Comparison of ENCODE assay signal across 1 cellular context in genomic region chr19:45768644-45769053, GRCh38.
TF ChIP-seq lines count a peak whose summit lies in the region.

No MANE protein-coding gene starts in this region.

TF ChIP-seq in HepG2, 621 proteins besides CTCF, POLR2A, EP300 and RAD21:
- peak; percentile 72; the same call in 1 of the 2 replicates for TF ChIP-seq ZNF672 (CRISPR knock-in tag; IDR thresholded peaks at IDR 0.05)
- no peak for TF ChIP-seq ISX (CRISPR knock-in tag; conservative IDR thresholded peaks at IDR 0.05)
- TF ChIP-seq YY1 (IDR thresholded peaks at IDR 0.05; ENCODE audit: insufficient read depth, insufficient replicate concordance, low read depth, low read length), result peak; percentile 48
- TF ChIP-seq ZNF251 (CRISPR knock-in tag; IDR thresholded peaks at IDR 0.05), result no peak
- TF ChIP-seq ZNF512B (CRISPR knock-in tag; IDR thresholded peaks at IDR 0.05; ENCODE audit: borderline replicate concordance), result no peak
- 0 out of 2 replicates have a peak, but pooled peaks have one; percentile 31 for TF ChIP-seq JUNB (CRISPR knock-in tag; IDR thresholded peaks at IDR 0.05; ENCODE audit: borderline replicate concordance)
- peak; percentile 81 for TF ChIP-seq REL (CRISPR knock-in tag; conservative IDR thresholded peaks at IDR 0.05)
- 0 out of 2 replicates have a peak, but pooled peaks have one; percentile 55 for TF ChIP-seq ZNF841 (CRISPR knock-in tag; IDR thresholded peaks at IDR 0.05; ENCODE audit: borderline replicate concordance)
